Comparison of ENCODE assay signal across 18 cellular contexts in the genomic region with DNA sequence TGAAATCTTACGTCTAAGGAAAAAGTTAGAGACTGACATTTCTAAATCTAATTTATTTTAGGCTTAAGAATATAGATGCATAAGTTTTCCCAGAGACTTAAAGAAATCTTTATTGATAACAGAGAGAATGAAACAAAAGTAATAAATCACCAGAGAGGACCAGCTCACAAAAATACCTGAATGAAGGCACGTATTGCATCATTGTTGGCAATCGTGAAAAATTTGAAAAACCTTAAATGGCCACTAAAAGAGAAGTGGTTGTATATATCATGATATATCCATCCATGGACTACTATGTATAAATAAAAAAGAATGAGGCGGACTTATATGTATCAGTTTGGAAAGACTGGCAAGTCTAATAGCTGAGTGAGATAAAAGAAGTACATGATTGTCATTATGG.
A peak's percentile ranks its signal among the peaks of the same experiment; 100 is the strongest.
DNase-seq lines count a peak whose midpoint lies in the region; ATAC-seq and TF ChIP-seq lines count a peak whose summit lies in the region.
"Had no signal": no experiment of that assay in that cellular context is flagged by ENCODE, and none has a peak within 500 bp of the region (broad histone marks: within the 10 kb centered on the region; RNA-seq: fewer than 3 reads in every experiment).

No MANE protein-coding gene starts in this region.

- no peaks in the 10 kb centered on the region for H3K9me3 ChIP-seq in A673 (ENCODE audit: low read depth, low read length, poor library complexity, severe bottlenecking)
- H3K9me3 ChIP-seq in HUES6 (ENCODE audit: control insufficient read depth, insufficient read depth, low read depth, low read length), result no peaks in the 10 kb centered on the region
- no peaks in the 10 kb centered on the region for H3K9me3 ChIP-seq in ascending aorta
- H3K9me3 ChIP-seq: MG63 had no signal

- H3K4me3 Mint-ChIP-seq in brain (peak overlapping the region in 3 of 5 experiments; percentile 56 to 64 (median 58)), mesothelial cell of epicardium (no peak overlapping the region)
- H3K4me3 Mint-ChIP-seq: CD4-positive, CD25-positive, alpha-beta regulatory T cell had no signal

- H3K27me3 Mint-ChIP-seq in brain (no peaks in the 10 kb centered on the region), mesothelial cell of epicardium (ENCODE audit: low read depth) (no peaks in the 10 kb centered on the region)

- no TSS peak for BruUV-seq in A673 (replicated peaks; lab: Mats Ljungman, UMichigan)

- H3K27ac Mint-ChIP-seq in brain (peak overlapping the region in 2 of 5 experiments; percentile 23 to 39), mesothelial cell of epicardium (peak overlapping the region; percentile 16)
- H3K27ac Mint-ChIP-seq: CD4-positive, CD25-positive, alpha-beta regulatory T cell had no signal

- peak overlapping the region; percentile 25 for H3K4me3 ChIP-seq in A673 (ENCODE audit: low read depth, low read length, poor library complexity, severe bottlenecking)
- H3K4me3 ChIP-seq in HUES6 (ENCODE audit: low read depth, low read length), result 0 out of 2 replicates have a peak overlapping the region, but pooled peaks have one; percentile 17
- no peak overlapping the region for H3K4me3 ChIP-seq in ascending aorta
- H3K4me3 ChIP-seq: GM12878, MG63, PC-9 had no signal

- H3K27me3 ChIP-seq in A673 (replicated peaks; ENCODE audit: insufficient read depth, low read depth, low read length, poor library complexity) (no peaks in the 10 kb centered on the region), HUES6 (ENCODE audit: control insufficient read depth, insufficient read depth, low read length) (no peaks in the 10 kb centered on the region), ascending aorta (no peaks in the 10 kb centered on the region)
- H3K27me3 ChIP-seq: MG63 had no signal

- H3K9ac ChIP-seq in HUES6 (ENCODE audit: low read length), result no peak overlapping the region
- H3K9ac ChIP-seq: KMS-11 had no signal

- ATAC-seq in HG03442 (IDR thresholded peaks at IDR 0.05; ENCODE audit: unreplicated experiment), result no peak
- ATAC-seq in activated CD4-positive, CD25-positive, alpha-beta regulatory T cell treated with anti-CD3 and anti-CD28 coated beads, Interleukin-2, amount 50 U/mL, for 24 hours, result no peak
- ATAC-seq: GM12878 had no signal

- CTCF ChIA-PET in A673 (lab: Charles Lee), result no interaction called here

- peaks cover 3 to 6% (median 4%) of the 10 kb centered on the region in 5 experiments for H3K9me3 Mint-ChIP-seq in brain
- peaks cover 5% of the 10 kb centered on the region for H3K9me3 Mint-ChIP-seq in mesothelial cell of epicardium

- H3K36me3 Mint-ChIP-seq in brain (peaks cover 4% of the 10 kb centered on the region), mesothelial cell of epicardium (peaks cover 3% of the 10 kb centered on the region)
- H3K36me3 Mint-ChIP-seq: CD4-positive, CD25-positive, alpha-beta regulatory T cell had no signal

- H3K4me1 Mint-ChIP-seq in brain, result peaks cover 45% of the 10 kb centered on the region
- H3K4me1 Mint-ChIP-seq in mesothelial cell of epicardium, result peaks cover 38% of the 10 kb centered on the region

- peak overlapping the region; percentile 48 for H3K27ac ChIP-seq in A673 (ENCODE audit: low read depth, low read length, poor library complexity, severe bottlenecking)
- peak overlapping the region; percentile 70; the same call in 1 of the 2 replicates for H3K27ac ChIP-seq in HUES6 (ENCODE audit: low read depth, low read length)
- no peak overlapping the region for H3K27ac ChIP-seq in ascending aorta
- H3K27ac ChIP-seq: KMS-11, PC-9 had no signal

- no peaks in the 10 kb centered on the region for H3K36me3 ChIP-seq in A673 (ENCODE audit: insufficient read depth, low read length, poor library complexity, severe bottlenecking)
- H3K36me3 ChIP-seq in HUES6 (ENCODE audit: control insufficient read depth, insufficient read depth, low read length), result no peaks in the 10 kb centered on the region
- H3K36me3 ChIP-seq in ascending aorta, result no peaks in the 10 kb centered on the region
- H3K36me3 ChIP-seq: MG63 had no signal

- TF ChIP-seq CTCF in A673 (conservative IDR thresholded peaks at IDR 0.05; ENCODE audit: low read depth, low read length) (no peak), brain (conservative IDR thresholded peaks at IDR 0.05) (no peak), mesothelial cell of epicardium (IDR thresholded peaks at IDR 0.05; ENCODE audit: unreplicated experiment) (no peak), ascending aorta (IDR thresholded peaks at IDR 0.05) (no peak)

- intact Hi-C loops in A673 (cut with micrococcal nuclease; ENCODE audit: unreplicated experiment) (no loop called here), ascending aorta (cut with DNase I) (no loop called here)

- H3K4me1 ChIP-seq in A673 (ENCODE audit: insufficient read depth, low read length, poor library complexity, severe bottlenecking) (peaks cover 28% of the 10 kb centered on the region), HUES6 (ENCODE audit: control insufficient read depth, insufficient read depth, low read length) (peaks cover 49% of the 10 kb centered on the region), ascending aorta (no peaks in the 10 kb centered on the region)

- DNase-seq in A673 (ENCODE audit: low spot score) (no peak), mesothelial cell of epicardium (ENCODE audit: low spot score in 2 of 2, unreplicated experiment in 2 of 2) (no peak), ascending aorta (ENCODE audit: low spot score in 2 of 2) (no peak), RKO (ENCODE audit: low spot score) (no peak)
- DNase-seq: Calu3; CD4-positive, CD25-positive, alpha-beta regulatory T cell; MG63; NCI-H1092 treated with DMSO at 0.1 percent for 48 hours; NCI-H187; NCI-H446; PC-9; SHP77 treated with DMSO at 0.1 percent for 48 hours had no signal

- POLR2A ChIA-PET in A673 (lab: Charles Lee; ENCODE audit: low non-redundant PET), result no interaction called here

Comparison
In these comparisons a context has a peak if more than half of its experiments do, and no peak if none do; other contexts are left out.
1. H3K27ac ChIP-seq: peak in A673 (single experiment) and HUES6 (single experiment); none in ascending aorta (0 of 2).
2. H3K4me3 ChIP-seq: peak in A673 (single experiment) and HUES6 (single experiment); none in ascending aorta (0 of 2).